29 cellular contexts compared by ENCODE assay signal in genomic region chr4:14449308-14449707, GRCh38.
"Had no signal": no experiment of that assay in that cellular context is flagged by ENCODE, and none has a peak within 500 bp of the region (broad histone marks: within the 10 kb centered on the region; RNA-seq: fewer than 3 reads in every experiment).

No MANE protein-coding gene starts in this region.

- DNase-seq: naive thymus-derived CD4-positive, alpha-beta T cell; natural killer cell; occipital lobe; ovary; posterior cingulate gyrus; psoas muscle; right lobe of liver; sigmoid colon; small intestine; stimulated activated CD4-positive, alpha-beta T cell treated with anti-CD3 and anti-CD28 coated beads, Interleukin-15, amount 100 ng/mL, for 24 hours; stimulated activated CD4-positive, alpha-beta T cell treated with anti-CD3 and anti-CD28 coated beads, Interleukin-2, amount 100 ng/mL, for 24 hours; stimulated activated CD4-positive, alpha-beta T cell treated with anti-CD3 and anti-CD28 coated beads, Interleukin-2, amount 100 ng/mL, for 48 hours; stimulated activated CD4-positive, alpha-beta T cell treated with anti-CD3 and anti-CD28 coated beads, Interleukin-4, amount 100 ng/mL, for 24 hours; stimulated activated naive CD4-positive, alpha-beta T cell; stimulated activated naive CD8-positive, alpha-beta T cell treated with anti-CD3 and anti-CD28 coated beads, Interleukin-15, amount 100 ng/mL, for 72 hours; stimulated activated naive CD8-positive, alpha-beta T cell treated with anti-CD3 and anti-CD28 coated beads, Interleukin-15, Interleukin-2, amounts not matched to agents 100 U/mL and 50 U/mL, for 24 hours; substantia nigra; testis; tibial artery; transverse colon; upper lobe of right lung; uterus had no signal

- H3K4me3 Mint-ChIP-seq: naive thymus-derived CD4-positive, alpha-beta T cell; natural killer cell; nephron; neural progenitor cell; stimulated activated effector memory CD8-positive, alpha-beta T cell treated with anti-CD3 and anti-CD28 coated beads, Interleukin-12 subunit alpha, Interleukin-12 subunit beta, amount 100 ng/mL, for 72 hours; stimulated activated naive CD8-positive, alpha-beta T cell treated with anti-CD3 and anti-CD28 coated beads, Interleukin-15, amount 100 ng/mL, for 72 hours; type B pancreatic cell had no signal

- H3K4me1 Mint-ChIP-seq: naive thymus-derived CD4-positive, alpha-beta T cell; natural killer cell; nephron; stimulated activated effector memory CD8-positive, alpha-beta T cell treated with anti-CD3 and anti-CD28 coated beads, Interleukin-12 subunit alpha, Interleukin-12 subunit beta, amount 100 ng/mL, for 72 hours; stimulated activated naive CD8-positive, alpha-beta T cell treated with anti-CD3 and anti-CD28 coated beads, Interleukin-15, amount 100 ng/mL, for 72 hours had no signal

- H3K36me3 Mint-ChIP-seq: natural killer cell; neural progenitor cell; stimulated activated effector memory CD8-positive, alpha-beta T cell treated with anti-CD3 and anti-CD28 coated beads, Interleukin-12 subunit alpha, Interleukin-12 subunit beta, amount 100 ng/mL, for 72 hours; type B pancreatic cell had no signal

- H3K9me3 ChIP-seq: ovary, psoas muscle, right lobe of liver, sigmoid colon, suprapubic skin, testis, tibial artery, transverse colon, upper lobe of right lung, uterus had no signal

- H3K9me3 Mint-ChIP-seq: nephron, neural progenitor cell, type B pancreatic cell had no signal

- H3K27ac Mint-ChIP-seq: naive thymus-derived CD4-positive, alpha-beta T cell; natural killer cell; nephron; neural progenitor cell; progenitor cell of endocrine pancreas; stimulated activated effector memory CD8-positive, alpha-beta T cell treated with anti-CD3 and anti-CD28 coated beads, Interleukin-12 subunit alpha, Interleukin-12 subunit beta, amount 100 ng/mL, for 72 hours; type B pancreatic cell had no signal

- H3K27ac ChIP-seq: neural progenitor cell, ovary, parathyroid adenoma, psoas muscle, right lobe of liver, sigmoid colon, suprapubic skin, testis, tibial artery, transverse colon, upper lobe of right lung, uterus had no signal

- H3K27me3 Mint-ChIP-seq: stimulated activated naive CD8-positive, alpha-beta T cell treated with anti-CD3 and anti-CD28 coated beads, Interleukin-15, amount 100 ng/mL, for 72 hours had no signal

- ATAC-seq: naive thymus-derived CD4-positive, alpha-beta T cell; natural killer cell; psoas muscle; right lobe of liver; stimulated activated naive CD8-positive, alpha-beta T cell treated with anti-CD3 and anti-CD28 coated beads, Interleukin-15, amount 100 ng/mL, for 72 hours; stimulated activated naive CD8-positive, alpha-beta T cell treated with anti-CD3 and anti-CD28 coated beads, Interleukin-15, Interleukin-2, amounts not matched to agents 100 U/mL and 50 U/mL, for 24 hours; upper lobe of right lung had no signal

- H3K36me3 ChIP-seq: neural progenitor cell, ovary, right lobe of liver, sigmoid colon, suprapubic skin, tibial artery, transverse colon, upper lobe of right lung, uterus had no signal

- H3K4me3 ChIP-seq: neural progenitor cell, ovary, psoas muscle, right lobe of liver, sigmoid colon, suprapubic skin, testis, tibial artery, transverse colon, upper lobe of right lung, uterus had no signal

- H3K27me3 ChIP-seq: neural progenitor cell, ovary, right lobe of liver, sigmoid colon, suprapubic skin, testis, tibial artery, transverse colon, upper lobe of right lung, uterus had no signal

- H3K4me1 ChIP-seq: parathyroid adenoma, psoas muscle, right lobe of liver, testis, tibial artery, transverse colon, upper lobe of right lung, uterus had no signal
